ENCODE assay signal across 16 cellular contexts in the genomic region with DNA sequence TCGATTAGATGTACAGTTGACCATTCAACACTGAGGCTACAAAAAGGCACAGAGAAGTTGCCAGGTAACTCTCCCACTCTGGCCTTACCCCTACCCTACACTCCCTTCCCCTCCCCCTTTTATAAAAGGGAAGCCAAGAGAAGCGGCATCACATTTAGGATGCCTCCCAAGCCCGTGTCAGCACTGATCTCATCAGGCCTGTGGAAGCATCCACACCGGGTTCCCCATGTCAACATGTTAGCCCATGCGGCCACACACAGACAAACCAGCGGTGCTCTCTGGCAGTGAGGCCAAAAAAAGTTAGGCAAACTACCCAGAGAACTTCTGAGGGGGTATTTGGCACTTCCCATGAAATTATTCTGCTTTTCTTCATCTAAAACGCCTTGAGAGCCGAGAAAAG. TPM values are rescaled to one million over a fixed set of nuclear protein-coding genes. Genes with fewer than 3 reads are reported as not detected.
DNase-seq lines count a peak whose midpoint lies in the region; ATAC-seq and TF ChIP-seq lines count a peak whose summit lies in the region.
"Had no signal": no experiment of that assay in that cellular context is flagged by ENCODE, and none has a peak within 500 bp of the region (broad histone marks: within the 10 kb centered on the region; RNA-seq: fewer than 3 reads in every experiment).

No MANE protein-coding gene starts in this region.

- CTCF ChIA-PET in IMR-90 (lab: Yijun Ruan, JAX), result no interaction called here

- no peaks in the 10 kb centered on the region for H3K27me3 ChIP-seq in IMR-90 (ENCODE audit: control insufficient read depth, insufficient read depth, low read length)
- H3K27me3 ChIP-seq in layer of hippocampus (ENCODE audit: control insufficient read depth, insufficient read depth, low read length), result no peaks in the 10 kb centered on the region
- no peaks in the 10 kb centered on the region for H3K27me3 ChIP-seq in thoracic aorta (replicated peaks; ENCODE audit: insufficient read depth)

- intact Hi-C loops in IMR-90 (cut with micrococcal nuclease), result no loop called here

- H2AK5ac ChIP-seq in IMR-90 (ENCODE audit: low read depth, low read length), result no peak overlapping the region

- no peak overlapping the region for H3K27ac Mint-ChIP-seq in activated naive CD8-positive, alpha-beta T cell treated with anti-CD3 and anti-CD28 coated beads, Interleukin-2, amount 50 U/mL, for 24 hours
- H3K27ac Mint-ChIP-seq: CD4-positive, alpha-beta memory T cell had no signal

- H3K9me3 Mint-ChIP-seq in activated naive CD8-positive, alpha-beta T cell treated with anti-CD3 and anti-CD28 coated beads, Interleukin-2, amount 50 U/mL, for 24 hours, result no peaks in the 10 kb centered on the region

- H2BK20ac ChIP-seq in IMR-90 (ENCODE audit: low read depth, low read length), result no peak overlapping the region

- no peak overlapping the region for H3K9ac ChIP-seq in IMR-90 (ENCODE audit: low read depth, low read length)
- H3K9ac ChIP-seq: SK-N-SH had no signal

- peaks cover 16% of the 10 kb centered on the region for H3K36me3 ChIP-seq in IMR-90 (ENCODE audit: control insufficient read depth, insufficient read depth, low read length)
- no peaks in the 10 kb centered on the region for H3K36me3 ChIP-seq in thoracic aorta

- WGBS in IMR-90 (ENCODE audit: extremely low coverage in 2 of 2, insufficient read length in 1 of 2), 2 experiments, result 90% methylated on average over 3 of the region's 8 CpGs; no CpG with 5 or more reads in 1 of the 2 experiments

- no peak overlapping the region for H2BK5ac ChIP-seq in IMR-90 (ENCODE audit: low read depth, low read length, poor library complexity, severe bottlenecking)

- H2BK15ac ChIP-seq in IMR-90 (ENCODE audit: low read depth, low read length), result no peak overlapping the region

- no peak for TF ChIP-seq POLR2A in IMR-90 (IDR thresholded peaks at IDR 0.05; ENCODE audit: low read depth, low read length)

- POLR2A ChIA-PET in IMR-90 (lab: Charles Lee; ENCODE audit: unreplicated experiment), result no interaction called here

- no peak overlapping the region for H3K4ac ChIP-seq in IMR-90 (ENCODE audit: low read depth, low read length)

- H3K9me3 ChIP-seq in IMR-90 (ENCODE audit: control insufficient read depth, insufficient read depth, low read length) (no peaks in the 10 kb centered on the region; the same call in 1 of the 2 replicates), thoracic aorta (no peaks in the 10 kb centered on the region)
- H3K9me3 ChIP-seq: SK-N-SH had no signal

- H2AK9ac ChIP-seq in IMR-90 (replicated peaks; ENCODE audit: low read depth, low read length, poor library complexity), result no peak overlapping the region

- in situ Hi-C loops in IMR-90 (cut with MboI; ENCODE audit: low sequenced_read_pairs), result no loop called here

- no TSS peak for BruUV-seq in IMR-90 (replicated peaks; lab: Mats Ljungman, UMichigan)

- no peak overlapping the region; the same call in 1 of the 2 replicates for H4K5ac ChIP-seq in IMR-90 (ENCODE audit: low read depth, low read length)

- no peaks in the 10 kb centered on the region for H3K4me1 Mint-ChIP-seq in activated naive CD8-positive, alpha-beta T cell treated with anti-CD3 and anti-CD28 coated beads, Interleukin-2, amount 50 U/mL, for 24 hours
- H3K4me1 Mint-ChIP-seq: CD4-positive, alpha-beta memory T cell had no signal

- H3K9me1 ChIP-seq in IMR-90 (ENCODE audit: insufficient read depth, low read length), result peaks cover 50% of the 10 kb centered on the region

- no peak overlapping the region for H3K27ac ChIP-seq in IMR-90 (ENCODE audit: insufficient read depth, low read length)
- H3K27ac ChIP-seq in VCaP, result peak overlapping the region; percentile 43
- H3K27ac ChIP-seq in layer of hippocampus (ENCODE audit: low read depth, low read length), result peak overlapping the region; percentile 13
- peak overlapping the region; percentile 14 to 30 for H3K27ac ChIP-seq in thoracic aorta

- ATAC-seq in IMR-90 (ENCODE audit: low read depth), result no peak
- ATAC-seq in thoracic aorta (ENCODE audit: insufficient number of reproducible peaks, low FRiP score, low read depth), result no peak
- ATAC-seq in HG03175 (IDR thresholded peaks at IDR 0.05; ENCODE audit: unreplicated experiment), result no peak
- no peak for ATAC-seq in activated naive CD8-positive, alpha-beta T cell treated with anti-CD3 and anti-CD28 coated beads, Interleukin-2, amount 50 U/mL, for 24 hours
- ATAC-seq in HG03378 (IDR thresholded peaks at IDR 0.05; ENCODE audit: unreplicated experiment), result no peak

- no peaks in the 10 kb centered on the region for H3K36me3 Mint-ChIP-seq in activated naive CD8-positive, alpha-beta T cell treated with anti-CD3 and anti-CD28 coated beads, Interleukin-2, amount 50 U/mL, for 24 hours (ENCODE audit: low read depth)
- H3K36me3 Mint-ChIP-seq: CD4-positive, alpha-beta memory T cell had no signal

- H3K4me3 Mint-ChIP-seq in activated naive CD8-positive, alpha-beta T cell treated with anti-CD3 and anti-CD28 coated beads, Interleukin-2, amount 50 U/mL, for 24 hours, result no peak overlapping the region
- H3K4me3 Mint-ChIP-seq: CD4-positive, alpha-beta memory T cell had no signal

- H3K4me2 ChIP-seq in IMR-90 (ENCODE audit: low read depth, low read length), result no peak overlapping the region
- H3K4me2 ChIP-seq: SK-N-SH had no signal

- no peak for DNase-seq in IMR-90
- no peak for DNase-seq in thoracic aorta (ENCODE audit: low spot score)
- DNase-seq in activated naive CD8-positive, alpha-beta T cell treated with anti-CD3 and anti-CD28 coated beads, Interleukin-2, amount 50 U/mL, for 24 hours, result no peak
- DNase-seq: Calu3; CD4-positive, alpha-beta memory T cell; HCEC 1CT; KG1; NCI-H1417 treated with DMSO at 0.1 percent for 48 hours; NCI-H1930; NCI-H2171; SHP77; SK-N-SH had no signal

- H3K4me1 ChIP-seq in IMR-90 (ENCODE audit: control insufficient read depth, insufficient read depth, low read length) (peaks cover 9% of the 10 kb centered on the region), thoracic aorta (ENCODE audit: control insufficient read depth in 1 of 2, low read depth in 2 of 2) (peaks cover 7 to 31% of the 10 kb centered on the region in 2 donors)

- no peak overlapping the region for H3K56ac ChIP-seq in IMR-90 (ENCODE audit: extremely low read depth, insufficient read depth, low read length)

- H4K20me1 ChIP-seq in IMR-90 (ENCODE audit: insufficient read depth, low read length), result peaks cover 56% of the 10 kb centered on the region

- H4K8ac ChIP-seq in IMR-90 (ENCODE audit: low read depth in 2 of 2, low read length in 2 of 2), result no peak overlapping the region

- H3K27me3 Mint-ChIP-seq in activated naive CD8-positive, alpha-beta T cell treated with anti-CD3 and anti-CD28 coated beads, Interleukin-2, amount 50 U/mL, for 24 hours, result no peaks in the 10 kb centered on the region
- H3K27me3 Mint-ChIP-seq: CD4-positive, alpha-beta memory T cell had no signal

- H3K23ac ChIP-seq in IMR-90 (ENCODE audit: low read depth, low read length), result no peak overlapping the region

- H2AFZ ChIP-seq in IMR-90 (replicated peaks; ENCODE audit: low read length, poor library complexity), result no peak overlapping the region

- peaks cover 46 to 89% of the 10 kb centered on the region in 2 experiments for H3K79me1 ChIP-seq in IMR-90 (ENCODE audit: low read depth in 1 of 2, low read length in 2 of 2)

- H2BK120ac ChIP-seq in IMR-90 (ENCODE audit: low read depth, low read length), result no peak overlapping the region

- TF ChIP-seq RAD21 in IMR-90 (IDR thresholded peaks at IDR 0.05; ENCODE audit: low read length), result no peak

- H3K4me3 ChIP-seq in IMR-90 (ENCODE audit: insufficient read depth, low read depth, low read length), result no peak overlapping the region
- no peak overlapping the region for H3K4me3 ChIP-seq in thoracic aorta

- no peak overlapping the region for H4K91ac ChIP-seq in IMR-90 (ENCODE audit: insufficient read depth, low read depth, low read length)

- TF ChIP-seq CTCF in IMR-90 (conservative IDR thresholded peaks at IDR 0.05; ENCODE audit: low read depth, low read length), result no peak
- no peak for TF ChIP-seq CTCF in VCaP (conservative IDR thresholded peaks at IDR 0.05)
- no peak for TF ChIP-seq CTCF in thoracic aorta (IDR thresholded peaks at IDR 0.05)

- H3K14ac ChIP-seq in IMR-90 (replicated peaks; ENCODE audit: low read depth, low read length), result no peak overlapping the region

- dilution Hi-C loops in IMR-90 (cut with HindIII; ENCODE audit: low sequenced_read_pairs, unreplicated experiment), result no loop called here

- H3K18ac ChIP-seq in IMR-90 (ENCODE audit: low read depth, low read length), result 0 out of 2 replicates have a peak overlapping the region, but pooled peaks have one; percentile 41

TF ChIP-seq in IMR-90, 13 proteins besides CTCF, POLR2A, EP300 and RAD21:
- no peak for TF ChIP-seq MAZ (IDR thresholded peaks at IDR 0.05; ENCODE audit: borderline replicate concordance, low read depth, low read length)

RNA-seq across cellular contexts. Expression of a gene that starts 29.9 kb away (rescaled TPM):
- 46.4 TPM in 2 replicates for total RNA-seq in IMR-90 (2012; rRNA removed)
- 41.4 and 47.9 TPM in 2 replicates for polyA plus RNA-seq in IMR-90 (2012; rRNA removed)
- polyA plus RNA-seq in IMR-90 (2012; cell fraction: cytosol; rRNA removed), result 28.9 and 33.4 TPM in 2 replicates
- 41.5 and 54.4 TPM in 2 replicates for polyA plus RNA-seq in IMR-90 (2012; cell fraction: nucleus; rRNA removed; ENCODE audit: low replicate concordance)
- total RNA-seq in thoracic aorta, result 10 to 100 TPM; 26.7 to 36.3 TPM
